ENCODE assay signal across 8 cellular contexts in the genomic region with DNA sequence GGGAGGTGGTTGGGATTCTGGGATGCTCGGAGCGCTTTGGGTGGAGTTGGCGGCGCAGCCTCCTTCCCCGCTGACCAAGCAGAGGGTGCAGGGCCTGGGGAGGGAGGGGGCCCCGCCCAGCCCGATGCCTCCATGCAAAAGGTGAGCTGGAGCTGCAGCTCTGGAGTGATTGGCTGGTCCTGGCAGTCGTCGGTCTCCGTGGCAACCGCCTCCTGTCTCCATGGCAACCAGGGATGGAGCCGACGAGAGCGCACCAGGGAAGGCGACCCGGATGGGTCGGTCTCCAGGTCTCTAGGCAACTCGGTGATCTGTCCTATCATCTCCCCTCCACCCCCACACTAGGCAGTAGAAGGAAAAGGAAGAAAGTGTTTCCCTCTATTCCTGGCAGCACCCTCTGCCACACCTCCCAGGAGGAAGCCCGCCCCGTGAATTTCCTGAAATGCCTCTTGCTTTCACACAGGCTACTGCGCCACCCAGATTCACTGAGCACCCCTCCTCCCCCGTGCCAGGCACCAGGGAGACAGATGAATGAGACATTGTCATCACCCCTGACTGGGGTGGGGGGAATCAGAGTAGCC. TPM values are rescaled to one million over a fixed set of nuclear protein-coding genes. Genes with fewer than 3 reads are reported as not detected.
DNase-seq lines count a peak whose midpoint lies in the region; ATAC-seq and TF ChIP-seq lines count a peak whose summit lies in the region.

No MANE protein-coding gene starts in this region.

- no peaks in the 10 kb centered on the region for H3K4me1 Mint-ChIP-seq in activated T-cell treated with anti-CD3 and anti-CD28 coated beads, Interleukin-2, amount 50 U/mL, for 72 hours (ENCODE audit: low read depth)

- peak; percentile 49 to 64 for ATAC-seq in activated T-cell treated with anti-CD3 and anti-CD28 coated beads, Interleukin-2, amount 50 U/mL, for 72 hours (replicated peaks in 1 of 2)
- ATAC-seq in GM18870 (IDR thresholded peaks at IDR 0.05; ENCODE audit: unreplicated experiment) = no peak
- ATAC-seq in HG02852 (IDR thresholded peaks at IDR 0.05; ENCODE audit: unreplicated experiment) = no peak

- H3K4me1 ChIP-seq in mononuclear cell (ENCODE audit: insufficient read depth, low read length) = peaks cover 9% of the 10 kb centered on the region

- H3K27me3 Mint-ChIP-seq in activated T-cell treated with anti-CD3 and anti-CD28 coated beads, Interleukin-2, amount 50 U/mL, for 72 hours (ENCODE audit: low read depth) = no peaks in the 10 kb centered on the region

- peak overlapping the region; percentile 15 for H3K27ac Mint-ChIP-seq in activated T-cell treated with anti-CD3 and anti-CD28 coated beads, Interleukin-2, amount 50 U/mL, for 72 hours

- H3K4me3 Mint-ChIP-seq in activated T-cell treated with anti-CD3 and anti-CD28 coated beads, Interleukin-2, amount 50 U/mL, for 72 hours = peak overlapping the region; percentile 61 to 72

- TF ChIP-seq POLR2A in erythroblast (IDR thresholded peaks at IDR 0.05; ENCODE audit: low read length) = no peak

- no peak for TF ChIP-seq CTCF in GM20000 (IDR thresholded peaks at IDR 0.05; ENCODE audit: extremely low read depth, missing control alignments)

- H3K27me3 ChIP-seq in mononuclear cell (ENCODE audit: insufficient read depth, low read length) = peaks cover 13% of the 10 kb centered on the region

- no peaks in the 10 kb centered on the region for H3K36me3 Mint-ChIP-seq in activated T-cell treated with anti-CD3 and anti-CD28 coated beads, Interleukin-2, amount 50 U/mL, for 72 hours (ENCODE audit: insufficient read depth in 2 of 2)

- H3K4me3 ChIP-seq in mononuclear cell (ENCODE audit: low read length) = peak overlapping the region; percentile 20

- peak; percentile 79 for DNase-seq in GM20000 (ENCODE audit: low spot score)
- peak; percentile 33 for DNase-seq in NCI-H524 treated with DMSO at 0.1 percent for 48 hours (lab: John Stamatoyannopoulos, UW)
- peak; percentile 68 to 70 for DNase-seq in activated T-cell treated with anti-CD3 and anti-CD28 coated beads, Interleukin-2, amount 50 U/mL, for 72 hours
- DNase-seq in erythroblast (lab: John Stamatoyannopoulos, UW) = peak; percentile 40 to 56
- DNase-seq in stimulated activated CD8-positive, alpha-beta memory T cell treated with anti-CD3 and anti-CD28 coated beads, Interleukin-4, amount 100 ng/mL, for 4 hours (ENCODE audit: low read depth in 2 of 2, low spot score in 1 of 2) = peak; percentile 21 to 31

- no peaks in the 10 kb centered on the region for H3K9me3 ChIP-seq in mononuclear cell (ENCODE audit: low read depth, low read length)

- H3K9me3 Mint-ChIP-seq in activated T-cell treated with anti-CD3 and anti-CD28 coated beads, Interleukin-2, amount 50 U/mL, for 72 hours = no peaks in the 10 kb centered on the region

RNA-seq across cellular contexts. Expression of gene NACAD, which starts 0.6 kb away (rescaled TPM):
- under 1 TPM; 0.36 to 0.76 TPM for total RNA-seq in activated T-cell treated with anti-CD3 and anti-CD28 coated beads, Interleukin-2, amount 50 U/mL, for 72 hours
- 0.10 TPM for total RNA-seq in mononuclear cell

RNA-seq across cellular contexts. Expression of gene TBRG4, which starts 22.1 kb away (rescaled TPM):
- total RNA-seq in activated T-cell treated with anti-CD3 and anti-CD28 coated beads, Interleukin-2, amount 50 U/mL, for 72 hours = 100 to 1,000 TPM; 107 to 118 TPM
- 51.9 TPM for total RNA-seq in mononuclear cell

Comparison
In these comparisons a context has a peak if more than half of its experiments do, and no peak if none do; other contexts are left out.
1. DNase-seq: peak in every context shown above with its lines; median percentile 79 in GM20000; 69 in activated T-cell treated with anti-CD3 and anti-CD28 coated beads, Interleukin-2, amount 50 U/mL, for 72 hours; 48 in erythroblast; 33 in NCI-H524 treated with DMSO at 0.1 percent for 48 hours; 26 in stimulated activated CD8-positive, alpha-beta memory T cell treated with anti-CD3 and anti-CD28 coated beads, Interleukin-4, amount 100 ng/mL, for 4 hours.
2. ATAC-seq: peak in activated T-cell treated with anti-CD3 and anti-CD28 coated beads, Interleukin-2, amount 50 U/mL, for 72 hours (2 of 2); none in GM18870 (single experiment) and HG02852 (single experiment).